ENCODE assay signal across 8 cellular contexts in the genomic region with DNA sequence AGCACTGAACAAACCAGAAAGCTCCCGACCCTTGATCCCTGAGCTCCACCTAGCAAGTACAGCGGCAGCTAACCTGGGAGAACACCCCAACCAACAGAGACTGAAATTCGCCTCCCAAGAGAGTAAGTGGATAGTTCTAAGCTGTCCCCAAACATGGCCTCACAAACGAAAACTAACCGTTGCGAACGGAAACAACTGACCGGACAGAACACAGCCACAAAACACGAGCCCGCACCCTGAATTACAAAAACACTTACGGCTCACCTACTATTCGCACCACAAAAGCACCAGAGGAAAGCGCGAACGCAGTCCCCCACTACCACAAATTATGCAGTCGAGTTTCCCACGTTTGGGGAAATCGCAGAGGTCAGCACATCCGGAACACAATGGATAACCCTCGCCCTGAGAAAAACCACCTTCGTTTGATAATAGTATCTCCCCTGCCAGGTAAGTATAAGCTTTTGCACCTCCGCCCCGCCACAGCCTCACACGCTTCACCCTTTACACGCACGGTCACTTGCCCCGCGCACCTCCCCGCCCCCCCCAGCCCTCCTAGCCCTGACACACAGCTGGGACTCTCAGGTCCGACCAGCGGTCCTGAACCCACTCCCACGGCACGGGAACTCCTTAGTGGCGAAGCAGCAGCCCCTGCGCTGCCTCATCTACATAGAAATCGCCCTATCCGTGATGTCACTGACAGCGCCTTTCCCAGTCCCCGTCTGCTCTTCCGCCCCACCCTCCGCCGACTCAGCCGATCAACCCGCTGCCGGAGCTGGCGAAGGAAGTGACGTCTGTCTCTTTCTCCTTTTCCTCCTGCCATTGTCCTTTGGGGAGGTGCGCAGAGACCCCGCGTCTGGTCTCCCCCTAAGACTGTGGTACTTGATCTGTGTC. TPM values are rescaled to one million over a fixed set of nuclear protein-coding genes. Genes with fewer than 3 reads are reported as not detected.
A peak's percentile ranks its signal among the peaks of the same experiment; 100 is the strongest.
DNase-seq lines count a peak whose midpoint lies in the region; ATAC-seq, FAIRE-seq and TF ChIP-seq lines count a peak whose summit lies in the region.
"Not testable (repeated sequence)": the region's sequence is repeated elsewhere in the genome, so short reads cannot be mapped to it uniquely, and the experiment has no call there.

No MANE protein-coding gene starts in this region.

- not testable (repeated sequence) for H3K9me3 ChIP-seq in kidney (ENCODE audit: control insufficient read depth in 1 of 2, low read length in 2 of 2); spleen

- DNase-seq in AG10803 (ENCODE audit: low read depth) (peak; percentile 91), NCI-H526 (lab: John Stamatoyannopoulos, UW) (peak; percentile 98 to 100), caudate nucleus (lab: John Stamatoyannopoulos, UW) (peak in 47 of 61 donors; percentile 12 to 94 (median 69)), kidney (peak; percentile 95), spleen (peak; percentile 91)
- DNase-seq in activated CD4-positive, CD25-positive, alpha-beta regulatory T cell treated with anti-CD3 and anti-CD28 coated beads, Interleukin-2, amount 50 U/mL, for 72 hours, result peak; percentile 76

- not testable (repeated sequence) for H3K36me3 ChIP-seq in kidney (ENCODE audit: control insufficient read depth in 1 of 2, insufficient read depth in 2 of 2, low read length in 2 of 2); spleen

- H3K27ac ChIP-seq in caudate nucleus (ENCODE audit: low read depth, low read length) (peak overlapping the region; percentile 70), kidney (ENCODE audit: low read depth in 2 of 2, low read length in 2 of 2) (peak overlapping the region; percentile 69 to 71), spleen (peak overlapping the region in 6 of 8 donors; percentile 72 to 93 (median 80))

- H3K4me3 ChIP-seq in AG10803 (ENCODE audit: low read length) (peak overlapping the region; percentile 57), kidney (ENCODE audit: low read length in 2 of 2) (peak overlapping the region; percentile 61 to 69), spleen (peak overlapping the region in 4 of 8 donors; percentile 13 to 46 (median 26))

- peak overlapping the region in 1 of 2 donors; percentile 65 for H3K9ac ChIP-seq in kidney (ENCODE audit: low read length in 2 of 2)

- H3K27me3 ChIP-seq in spleen (replicated peaks in 1 of 7), result not testable (repeated sequence)

- ATAC-seq in GM19023 (IDR thresholded peaks at IDR 0.05; ENCODE audit: unreplicated experiment) (peak; percentile 92), HG03460 (IDR thresholded peaks at IDR 0.05; ENCODE audit: unreplicated experiment) (peak; percentile 93)

- TF ChIP-seq CTCF in AG10803 (conservative IDR thresholded peaks at IDR 0.05; ENCODE audit: low read length); kidney (IDR thresholded peaks at IDR 0.05; ENCODE audit: borderline replicate concordance, extremely low read depth, insufficient read depth); spleen (IDR thresholded peaks at IDR 0.05 in 8 of 11, conservative IDR thresholded peaks at IDR 0.05 in 3 of 11): not testable (repeated sequence)

- FAIRE-seq in kidney (lab: Jason Lieb, UNC), result not testable (repeated sequence)

- 0 to 1% (median 0%) methylated on average over 17 to 50 of the region's 50 CpGs for WGBS in spleen, 5 donors

- peak in 2 of 3 donors; percentile 85 to 98 for TF ChIP-seq POLR2A in spleen (IDR thresholded peaks at IDR 0.05)

- intact Hi-C loops in kidney (cut with DNase I); spleen (cut with DNase I; ENCODE audit: low total_unique reads): not testable (repeated sequence)

- H3K4me1 ChIP-seq in kidney (ENCODE audit: control insufficient read depth in 1 of 2, insufficient read depth in 1 of 2, low read depth in 1 of 2, low read length in 2 of 2); spleen: not testable (repeated sequence)

RNA-seq across cellular contexts. Expression of a gene that starts 38.8 kb away (rescaled TPM):
- total RNA-seq in kidney, result not detected
- polyA plus RNA-seq in kidney (ENCODE audit: insufficient read depth, low read depth, low replicate concordance), result not detected
- not detected for total RNA-seq in spleen
- not detected for polyA plus RNA-seq in spleen
